Comparison of ENCODE assay signal across 21 cellular contexts in genomic region chr18:5142859-5143258, GRCh38. TPM values are rescaled to one million over a fixed set of nuclear protein-coding genes. Genes with fewer than 3 reads are reported as not detected.
DNase-seq lines count a peak whose midpoint lies in the region; ATAC-seq lines count a peak whose summit lies in the region.
"Had no signal": no experiment of that assay in that cellular context is flagged by ENCODE, and none has a peak within 500 bp of the region (broad histone marks: within the 10 kb centered on the region; RNA-seq: fewer than 3 reads in every experiment).

No MANE protein-coding gene starts in this region.

- no peak overlapping the region for H3K4me3 ChIP-seq in SJCRH30
- H3K4me3 ChIP-seq: PC-9, SJSA1 had no signal

- H3K9me3 Mint-ChIP-seq in activated naive CD4-positive, alpha-beta T cell treated with anti-CD3 and anti-CD28 coated beads, Interleukin-2, amount 50 U/mL, for 24 hours = peaks cover 5% of the 10 kb centered on the region
- peaks cover 0 to 4% of the 10 kb centered on the region in 2 donors for H3K9me3 Mint-ChIP-seq in activated naive CD4-positive, alpha-beta T cell treated with anti-CD3 and anti-CD28 coated beads, Interleukin-2, amount 50 U/mL, for 72 hours

- no peak for ATAC-seq in activated naive CD4-positive, alpha-beta T cell treated with anti-CD3 and anti-CD28 coated beads, Interleukin-2, amount 50 U/mL, for 72 hours
- ATAC-seq: HCT116 had no signal

- no peaks in the 10 kb centered on the region for H3K9me3 ChIP-seq in SJCRH30 (replicated peaks)
- H3K9me3 ChIP-seq: SJSA1 had no signal

- H3K36me3 Mint-ChIP-seq in activated naive CD4-positive, alpha-beta T cell treated with anti-CD3 and anti-CD28 coated beads, Interleukin-2, amount 50 U/mL, for 24 hours = peaks cover 2% of the 10 kb centered on the region
- peaks cover 0 to 5% of the 10 kb centered on the region in 2 donors for H3K36me3 Mint-ChIP-seq in activated naive CD4-positive, alpha-beta T cell treated with anti-CD3 and anti-CD28 coated beads, Interleukin-2, amount 50 U/mL, for 72 hours

- H3K4me1 Mint-ChIP-seq in activated naive CD4-positive, alpha-beta T cell treated with anti-CD3 and anti-CD28 coated beads, Interleukin-2, amount 50 U/mL, for 24 hours = peaks cover 37% of the 10 kb centered on the region

- no peak for DNase-seq in activated naive CD4-positive, alpha-beta T cell treated with anti-CD3 and anti-CD28 coated beads, Interleukin-2, amount 50 U/mL, for 72 hours (ENCODE audit: low spot score in 2 of 2)
- DNase-seq in NCI-H146 (lab: John Stamatoyannopoulos, UW) = peak; percentile 99
- DNase-seq in SJCRH30 = peak; percentile 31 to 71
- DNase-seq in NCI-H2029 treated with DMSO at 0.1 percent for 48 hours (lab: John Stamatoyannopoulos, UW) = no peak
- no peak for DNase-seq in NCI-H1105 treated with DMSO at 0.1 percent for 48 hours (lab: John Stamatoyannopoulos, UW)
- no peak for DNase-seq in NCI-H524 treated with DMSO at 0.1 percent for 48 hours (lab: John Stamatoyannopoulos, UW)
- DNase-seq: ACHN, C1 segment of cervical spinal cord, DMS153, GOT3, IMR-90, Karpas-422, NCI-H1694, PC-9, SW 1271, T-helper 2 cell had no signal

- H3K4me3 Mint-ChIP-seq in activated naive CD4-positive, alpha-beta T cell treated with anti-CD3 and anti-CD28 coated beads, Interleukin-2, amount 50 U/mL, for 24 hours = peak overlapping the region; percentile 24

- peaks cover 11% of the 10 kb centered on the region for H3K4me1 ChIP-seq in SJCRH30
- H3K4me1 ChIP-seq: SJSA1 had no signal

- H3K27me3 Mint-ChIP-seq in activated naive CD4-positive, alpha-beta T cell treated with anti-CD3 and anti-CD28 coated beads, Interleukin-2, amount 50 U/mL, for 24 hours = no peaks in the 10 kb centered on the region

- H3K27me3 ChIP-seq in SJCRH30 = no peaks in the 10 kb centered on the region
- H3K27me3 ChIP-seq: SJSA1 had no signal

- no peaks in the 10 kb centered on the region for H3K36me3 ChIP-seq in SJCRH30
- H3K36me3 ChIP-seq: SJSA1 had no signal

- no peak overlapping the region for H3K27ac Mint-ChIP-seq in activated naive CD4-positive, alpha-beta T cell treated with anti-CD3 and anti-CD28 coated beads, Interleukin-2, amount 50 U/mL, for 24 hours
- no peak overlapping the region for H3K27ac Mint-ChIP-seq in activated naive CD4-positive, alpha-beta T cell treated with anti-CD3 and anti-CD28 coated beads, Interleukin-2, amount 50 U/mL, for 72 hours

- no peak overlapping the region for H3K27ac ChIP-seq in SJCRH30
- H3K27ac ChIP-seq: PC-9, RWPE1, SJSA1 had no signal

RNA-seq across cellular contexts. Expression of gene AKAIN1, which starts 54.2 kb away (rescaled TPM):
- total RNA-seq in activated naive CD4-positive, alpha-beta T cell treated with anti-CD3 and anti-CD28 coated beads, Interleukin-2, amount 50 U/mL, for 72 hours = not detected
- total RNA-seq in SJCRH30 (2014; rRNA removed; shearing (Covaris generic)) = not detected in 2 replicates
- total RNA-seq: IMR-90, MCF 10A, PC-9, SJSA1 had no signal

Comparison
In these comparisons a context has a peak if more than half of its experiments do, and no peak if none do; other contexts are left out.
1. DNase-seq: peak in NCI-H146 (single experiment) and SJCRH30 (2 of 2); none in activated naive CD4-positive, alpha-beta T cell treated with anti-CD3 and anti-CD28 coated beads, Interleukin-2, amount 50 U/mL, for 72 hours (0 of 2), NCI-H2029 treated with DMSO at 0.1 percent for 48 hours (single experiment), NCI-H1105 treated with DMSO at 0.1 percent for 48 hours (single experiment) and NCI-H524 treated with DMSO at 0.1 percent for 48 hours (single experiment).